8 cellular contexts compared by ENCODE assay signal in genomic region chr1:203267912-203268311, GRCh38. TPM values are rescaled to one million over a fixed set of nuclear protein-coding genes. Genes with fewer than 3 reads are reported as not detected.
DNase-seq lines count a peak whose midpoint lies in the region; ATAC-seq, FAIRE-seq and TF ChIP-seq lines count a peak whose summit lies in the region.

No MANE protein-coding gene starts in this region.

- CTCF ChIA-PET in H1 (lab: Charles Lee; ENCODE audit: partially characterized antibody), result interaction anchor here (0.6 to 39.0 kb wide), 80 partner anchors 10 to 1443 kb away, joined by 3 to 785 read pairs (median 6); partner anchors contain the start of genes ADORA1, BTG2, FMOD and KLHL12

- H2BK12ac ChIP-seq in H1 (ENCODE audit: low read depth, low read length), result no peak overlapping the region; the same call in 1 of the 2 replicates

- H3K4me2 ChIP-seq in OCI-LY1 (ENCODE audit: low read length), result peak overlapping the region; percentile 81
- peak overlapping the region; percentile 12 to 81; a peak in 3 of 4 replicates for H3K4me2 ChIP-seq in H1 (ENCODE audit: insufficient read depth in 1 of 2, low read depth in 2 of 2, low read length in 2 of 2)

- H3K23me2 ChIP-seq in H1 (ENCODE audit: low read depth, low read length), result 0 out of 2 replicates have a peak, but pooled peaks cover 2% of the 10 kb centered on the region

- H3K4me3 ChIP-seq in OCI-LY1 (ENCODE audit: low read depth, low read length, poor library complexity, severe bottlenecking), result peak overlapping the region; percentile 57
- peak overlapping the region; percentile 50 to 70 (median 56) for H3K4me3 ChIP-seq in H1 (ENCODE audit: extremely low read depth in 1 of 4, insufficient read depth in 2 of 4, low read depth in 3 of 4, low read length in 4 of 4)

- no peaks in the 10 kb centered on the region for H3K79me1 ChIP-seq in H1 (ENCODE audit: low read depth, low read length)

- TF ChIP-seq CTCF in CD14-positive monocyte (IDR thresholded peaks at IDR 0.05), result no peak
- no peak for TF ChIP-seq CTCF in OCI-LY1 (IDR thresholded peaks at IDR 0.05; ENCODE audit: low read length)
- no peak for TF ChIP-seq CTCF in H1 (IDR thresholded peaks at IDR 0.05; ENCODE audit: control extremely low read depth in 1 of 3, insufficient read depth in 1 of 3, low read depth in 1 of 3, low read length in 3 of 3)
- no peak for TF ChIP-seq CTCF in neural crest cell (conservative IDR thresholded peaks at IDR 0.05)

- FAIRE-seq in H1 (lab: Jason Lieb, UNC), result no peak

- no peak overlapping the region; the same call in 1 of the 2 replicates for H3K18ac ChIP-seq in H1 (ENCODE audit: extremely low read depth, low read length)

- no peak overlapping the region for H2BK120ac ChIP-seq in H1 (replicated peaks; ENCODE audit: low read depth, low read length)

- H4K20me1 ChIP-seq in OCI-LY1 (ENCODE audit: insufficient read depth, low read length) (no peaks in the 10 kb centered on the region), H1 (replicated peaks in 1 of 2; ENCODE audit: control insufficient read depth in 1 of 2, insufficient read depth in 2 of 2, low read length in 2 of 2) (no peaks in the 10 kb centered on the region)

- no peak for TF ChIP-seq POLR2A in H1 (IDR thresholded peaks at IDR 0.05; ENCODE audit: control extremely low read depth in 1 of 2, low read depth in 2 of 2, low read length in 2 of 2)

- H3K36me3 Mint-ChIP-seq in CD14-positive monocyte (no peaks in the 10 kb centered on the region), neural crest cell (ENCODE audit: low read depth) (no peaks in the 10 kb centered on the region)

- H3K4me1 Mint-ChIP-seq in CD14-positive monocyte (peaks cover 14% of the 10 kb centered on the region), neural crest cell (peaks cover 13% of the 10 kb centered on the region)

- no peak overlapping the region for H2BK20ac ChIP-seq in H1 (ENCODE audit: low read length)

- H3K27me3 ChIP-seq in OCI-LY1 (ENCODE audit: insufficient read depth, low read length), result no peaks in the 10 kb centered on the region
- peaks cover 0 to 9% (median 5%) of the 10 kb centered on the region in 4 experiments; a peak in 4 of 7 replicates for H3K27me3 ChIP-seq in H1 (replicated peaks in 1 of 4; ENCODE audit: control insufficient read depth in 3 of 4, extremely low read depth in 1 of 4, insufficient read depth in 3 of 4, low read length in 3 of 4)

- WGBS in H1 (ENCODE audit: extremely low coverage in 1 of 2, insufficient coverage in 1 of 2, insufficient read length in 1 of 2, insufficient replicate concordance in 2 of 2, low coverage in 1 of 2, low lambda C conversion rate in 2 of 2, missing lambda C conversion rate in 1 of 2), 2 experiments, result 72% methylated on average over 15 of the region's 15 CpGs; no CpG with 5 or more reads in 1 of the 2 experiments

- H3K23ac ChIP-seq in H1 (ENCODE audit: insufficient read length), result no peak overlapping the region

- H2AFZ ChIP-seq in OCI-LY1 (ENCODE audit: low read length) (0 out of 2 replicates have a peak overlapping the region, but pooled peaks have one; percentile 20), H1 (ENCODE audit: low read length) (peak overlapping the region; percentile 95; the same call in 1 of the 2 replicates)

- intact Hi-C loops in CD14-positive monocyte (cut with micrococcal nuclease), result loop anchor here (2.0 to 10.0 kb wide), 3 partner anchors 229 to 437 kb away; no protein-coding TSS in a partner anchor

- no peak overlapping the region for H2AK5ac ChIP-seq in H1 (ENCODE audit: low read depth, low read length)

- DNase-seq in CD14-positive monocyte (ENCODE audit: low spot score) (no peak), H1 (ENCODE audit: low read depth in 1 of 2, low spot score in 2 of 2) (no peak), neural crest cell (ENCODE audit: low read depth, low spot score) (no peak), NCI-H345 treated with DMSO at 0.1 percent for 48 hours (lab: John Stamatoyannopoulos, UW; ENCODE audit: unreplicated experiment) (no peak)

- no peak overlapping the region for H4K91ac ChIP-seq in H1 (replicated peaks; ENCODE audit: insufficient read length, low read length)

- no peak overlapping the region for H2BK15ac ChIP-seq in H1 (ENCODE audit: low read length)

- H3K4me1 ChIP-seq in OCI-LY1 (ENCODE audit: insufficient read depth, low read length, severe bottlenecking), result peaks cover 67% of the 10 kb centered on the region
- H3K4me1 ChIP-seq in H1 (replicated peaks in 1 of 4; ENCODE audit: control insufficient read depth in 3 of 4, insufficient read depth in 4 of 4, low read length in 3 of 4), result peaks cover 0 to 3% (median 1%) of the 10 kb centered on the region in 4 experiments; a peak in 2 of 7 replicates

- no peaks in the 10 kb centered on the region for H3F3A ChIP-seq in OCI-LY1 (ENCODE audit: insufficient read depth, low read length)

- H3K9me2 ChIP-seq in OCI-LY1 (ENCODE audit: low read depth, low read length), result no peaks in the 10 kb centered on the region

- peak overlapping the region; percentile 90 to 96 for H3K4me3 Mint-ChIP-seq in CD14-positive monocyte
- H3K4me3 Mint-ChIP-seq in neural crest cell, result peak overlapping the region; percentile 88

- H3K79me2 ChIP-seq in OCI-LY1 (ENCODE audit: insufficient read depth, low read length) (no peaks in the 10 kb centered on the region), H1 (ENCODE audit: control insufficient read depth in 1 of 2, insufficient read depth in 2 of 2, low read length in 2 of 2) (no peaks in the 10 kb centered on the region)

- POLR2A ChIA-PET in H1 (lab: Charles Lee; ENCODE audit: partially characterized antibody), result interaction anchor here (0.8 to 2.3 kb wide), 4 partner anchors 60 to 242 kb away, joined by 3 to 7 read pairs (median 4); partner anchors contain the start of gene PPFIA4

- H3K9me3 ChIP-seq in OCI-LY1 (ENCODE audit: low read length), result no peaks in the 10 kb centered on the region
- no peaks in the 10 kb centered on the region for H3K9me3 ChIP-seq in H1 (ENCODE audit: insufficient read depth in 2 of 2, low read depth in 1 of 2, low read length in 1 of 2)

- H3K27ac Mint-ChIP-seq in CD14-positive monocyte, result peak overlapping the region in 4 of 7 donors; percentile 74 to 93 (median 80)
- no peak overlapping the region for H3K27ac Mint-ChIP-seq in neural crest cell (ENCODE audit: unreplicated experiment)

- H3K36me3 ChIP-seq in OCI-LY1 (ENCODE audit: insufficient read depth, low read length) (no peaks in the 10 kb centered on the region), H1 (ENCODE audit: control insufficient read depth in 2 of 4, insufficient read depth in 4 of 4, low read length in 3 of 4) (no peaks in the 10 kb centered on the region)

- no peak for TF ChIP-seq EP300 in H1 (IDR thresholded peaks at IDR 0.05; ENCODE audit: borderline replicate concordance in 1 of 2, low read depth in 2 of 2, low read length in 2 of 2)

- no peak overlapping the region for H3K4ac ChIP-seq in H1 (replicated peaks; ENCODE audit: insufficient read length, low read depth, low read length)

- H3K9me3 Mint-ChIP-seq in CD14-positive monocyte (no peaks in the 10 kb centered on the region), neural crest cell (no peaks in the 10 kb centered on the region)

- no peak overlapping the region for H4K5ac ChIP-seq in H1 (ENCODE audit: insufficient read length, low read depth, low read length)

- H3K27ac ChIP-seq in OCI-LY1 (ENCODE audit: low read depth, low read length, poor library complexity, severe bottlenecking) (peak overlapping the region; percentile 51), H1 (ENCODE audit: low read depth, low read length) (no peak overlapping the region)

- no peak overlapping the region for H2BK5ac ChIP-seq in H1 (ENCODE audit: low read depth, low read length)

- H3K14ac ChIP-seq in H1 (ENCODE audit: insufficient read length), result no peak overlapping the region

- no peak for TF ChIP-seq RAD21 in H1 (IDR thresholded peaks at IDR 0.05 in 1 of 2, conservative IDR thresholded peaks at IDR 0.05 in 1 of 2; ENCODE audit: low read depth in 2 of 2, low read length in 2 of 2)

- ATAC-seq in GM21786 (IDR thresholded peaks at IDR 0.05; ENCODE audit: unreplicated experiment) (no peak), GM21529 (IDR thresholded peaks at IDR 0.05; ENCODE audit: unreplicated experiment) (no peak), HG02885 (IDR thresholded peaks at IDR 0.05; ENCODE audit: poor library complexity, unreplicated experiment) (no peak)

- peaks cover 2 to 8% (median 3%) of the 10 kb centered on the region in 3 donors for H3K27me3 Mint-ChIP-seq in CD14-positive monocyte (ENCODE audit: low read depth in 3 of 3)
- no peaks in the 10 kb centered on the region for H3K27me3 Mint-ChIP-seq in neural crest cell (ENCODE audit: low read depth)

- no peak overlapping the region for H3K56ac ChIP-seq in H1 (replicated peaks; ENCODE audit: insufficient read length, low read depth, low read length)

- H4K8ac ChIP-seq in H1 (ENCODE audit: extremely low read depth, insufficient read depth, low read length), result no peak overlapping the region

- H3K9ac ChIP-seq in OCI-LY1 (ENCODE audit: low read length), result peak overlapping the region; percentile 53
- no peak overlapping the region for H3K9ac ChIP-seq in H1 (replicated peaks in 1 of 4; ENCODE audit: extremely low read depth in 1 of 4, low read depth in 3 of 4, low read length in 3 of 4)

TF ChIP-seq in H1, 55 proteins besides CTCF, POLR2A, EP300 and RAD21 (continues in another document):
- TF ChIP-seq SP4 (IDR thresholded peaks at IDR 0.05; ENCODE audit: low read length), result no peak
- TF ChIP-seq CBX5 (IDR thresholded peaks at IDR 0.05; ENCODE audit: low read depth, low read length), result no peak

RNA-seq across cellular contexts. Expression of gene BTG2, which starts 37.4 kb away (rescaled TPM):
- polyA plus RNA-seq in CD14-positive monocyte (100 to 1,000 TPM; 293 to 483 TPM), H1 (2011; rRNA removed) (11.0 and 15.1 TPM in 2 replicates)
- total RNA-seq in H1 (2021; fragmentation: NEBNext Ultra II Directional; extraction: Animal tissue kit (Norgen Biotek cat#: 25700)), result 4.1 and 4.8 TPM in 2 replicates
- polyA plus RNA-seq in H1 (2011; cell fraction: cytosol; rRNA removed), result 10.1 TPM
- 10.0 TPM for polyA plus RNA-seq in H1 (2011; cell fraction: nucleus; rRNA removed)
- 5.6 to 6.3 TPM (median 5.9 TPM) in 4 replicates for polyA plus RNA-seq in H1 (2012, experiment 1 of 2)
- 7.6 TPM for polyA plus RNA-seq in H1 (2012, experiment 2 of 2)
- 2.1 TPM for polyA plus RNA-seq in H1 (2013, experiment 1 of 2)
- polyA plus RNA-seq in H1 (2013, experiment 2 of 2), result 2.6 TPM
- 7.2 and 7.6 TPM in 2 replicates for polyA minus RNA-seq in H1 (2011; rRNA and poly(A)+ RNA removed)
- polyA minus RNA-seq in H1 (2011; cell fraction: cytosol; rRNA and poly(A)+ RNA removed), result 9.8 TPM
- polyA minus RNA-seq in H1 (2011; cell fraction: nucleus; rRNA and poly(A)+ RNA removed), result 19.8 TPM
- 16.1 and 18.1 TPM in 2 replicates for total RNA-seq in neural crest cell

RNA-seq across cellular contexts. Expression of gene CHIT1, which starts 38.4 kb away (rescaled TPM):
- polyA plus RNA-seq in CD14-positive monocyte, result under 1 TPM in 1 of 2 donors, not detected in 1; 0.51 TPM
- not detected in 2 replicates for total RNA-seq in H1 (2021; fragmentation: NEBNext Ultra II Directional; extraction: Animal tissue kit (Norgen Biotek cat#: 25700))
- polyA plus RNA-seq in H1 (2011; rRNA removed), result not detected in 2 replicates
- 0.04 TPM for polyA plus RNA-seq in H1 (2011; cell fraction: cytosol; rRNA removed)
- 0.13 TPM for polyA plus RNA-seq in H1 (2011; cell fraction: nucleus; rRNA removed)
- 0.06 TPM in 1 of 4 replicates, not detected in the others for polyA plus RNA-seq in H1 (2012, experiment 1 of 2)
- polyA plus RNA-seq in H1 (2012, experiment 2 of 2), result not detected
- not detected for polyA plus RNA-seq in H1 (2013, experiment 1 of 2)
- polyA plus RNA-seq in H1 (2013, experiment 2 of 2), result not detected
- 0.03 and 0.05 TPM in 2 replicates for polyA minus RNA-seq in H1 (2011; rRNA and poly(A)+ RNA removed)
- polyA minus RNA-seq in H1 (2011; cell fraction: cytosol; rRNA and poly(A)+ RNA removed), result not detected
- polyA minus RNA-seq in H1 (2011; cell fraction: nucleus; rRNA and poly(A)+ RNA removed), result 0.50 TPM
- not detected in 2 replicates for total RNA-seq in neural crest cell
